8 cellular contexts compared by ENCODE assay signal in genomic region chr1:66364578-66365391, GRCh38.
DNase-seq lines count a peak whose midpoint lies in the region; ATAC-seq and TF ChIP-seq lines count a peak whose summit lies in the region.

No MANE protein-coding gene starts in this region.

- no peak overlapping the region for H3K23ac ChIP-seq in neuronal stem cell (ENCODE audit: low read depth, low read length, poor library complexity)

- no peak overlapping the region for H2BK12ac ChIP-seq in neuronal stem cell (ENCODE audit: low read length)

- H3K4me1 Mint-ChIP-seq in effector memory CD8-positive, alpha-beta T cell (ENCODE audit: low read depth in 2 of 2) = peaks cover 22 to 34% of the 10 kb centered on the region in 2 donors

- peaks cover 9 to 100% of the 10 kb centered on the region in 2 donors for H3K36me3 ChIP-seq in neuronal stem cell (replicated peaks in 1 of 2; ENCODE audit: control insufficient read depth in 2 of 2, insufficient read depth in 2 of 2, low read length in 2 of 2)

- no CpG with 5 or more reads among the region's 2 CpGs for WGBS in neuronal stem cell (ENCODE audit: extremely low coverage in 2 of 2, insufficient read length in 2 of 2, insufficient replicate concordance in 1 of 2), 2 donors

- H2BK5ac ChIP-seq in neuronal stem cell (ENCODE audit: low read length) = no peak overlapping the region

- no peaks in the 10 kb centered on the region for H3K27me3 ChIP-seq in neuronal stem cell (ENCODE audit: control insufficient read depth in 3 of 3, insufficient read depth in 3 of 3, low read depth in 1 of 3, low read length in 3 of 3)

- no peak for TF ChIP-seq CTCF in GM12865 (IDR thresholded peaks at IDR 0.05; ENCODE audit: insufficient read depth, low read depth, low read length, missing control alignments)

- no peaks in the 10 kb centered on the region for H3K79me1 ChIP-seq in neuronal stem cell (ENCODE audit: low read depth, low read length)

- no peak overlapping the region for H3K4me2 ChIP-seq in neuronal stem cell (ENCODE audit: insufficient read depth, low read length, poor library complexity, severe bottlenecking)

- no peak overlapping the region for H4K91ac ChIP-seq in neuronal stem cell (ENCODE audit: low read depth, low read length, poor library complexity)

- H2AK5ac ChIP-seq in neuronal stem cell (ENCODE audit: low read depth, low read length) = no peak overlapping the region

- H4K8ac ChIP-seq in neuronal stem cell (ENCODE audit: low read depth, low read length) = no peak overlapping the region

- H3K4me3 ChIP-seq in GM12865 (ENCODE audit: low read depth, low read length) (no peak overlapping the region), neuronal stem cell (ENCODE audit: low read length in 2 of 2) (no peak overlapping the region)

- H3K14ac ChIP-seq in neuronal stem cell (ENCODE audit: low read length) = no peak overlapping the region

- no peak overlapping the region for H3K4me3 Mint-ChIP-seq in effector memory CD8-positive, alpha-beta T cell

- H3K4me1 ChIP-seq in neuronal stem cell (ENCODE audit: control insufficient read depth in 2 of 2, insufficient read depth in 1 of 2, low read depth in 1 of 2, low read length in 2 of 2) = peaks cover 2 to 5% of the 10 kb centered on the region in 2 donors

- no peak overlapping the region for H2BK15ac ChIP-seq in neuronal stem cell (ENCODE audit: low read length)

- peak; percentile 52 for DNase-seq in GM12865 (ENCODE audit: low read depth)
- DNase-seq in effector memory CD8-positive, alpha-beta T cell = no peak
- no peak for DNase-seq in NCI-H524 treated with DMSO at 0.1 percent for 48 hours (lab: John Stamatoyannopoulos, UW)
- DNase-seq in SKM-1 treated with dmso at 0.1 percent for 144 hours (lab: John Stamatoyannopoulos, UW; ENCODE audit: unreplicated experiment) = no peak
- no peak for DNase-seq in NCI-H774 (lab: John Stamatoyannopoulos, UW)
- no peak for DNase-seq in neuronal stem cell (ENCODE audit: low spot score)

- no peaks in the 10 kb centered on the region for H3K9me3 Mint-ChIP-seq in effector memory CD8-positive, alpha-beta T cell

- H3K27me3 Mint-ChIP-seq in effector memory CD8-positive, alpha-beta T cell = no peaks in the 10 kb centered on the region

- H3K9me3 ChIP-seq in neuronal stem cell (replicated peaks in 1 of 2; ENCODE audit: control insufficient read depth in 2 of 2, insufficient read depth in 1 of 2, low read depth in 1 of 2, low read length in 2 of 2) = no peaks in the 10 kb centered on the region

- ATAC-seq in GM19467 (IDR thresholded peaks at IDR 0.05; ENCODE audit: unreplicated experiment) (peak; percentile 57), HG03196 (IDR thresholded peaks at IDR 0.05; ENCODE audit: unreplicated experiment) (peak; percentile 53)
- ATAC-seq in effector memory CD8-positive, alpha-beta T cell (replicated peaks) = no peak

- H3K36me3 Mint-ChIP-seq in effector memory CD8-positive, alpha-beta T cell (ENCODE audit: insufficient read depth) = peaks cover 92% of the 10 kb centered on the region

- H3K4ac ChIP-seq in neuronal stem cell (ENCODE audit: low read length) = no peak overlapping the region

- H3K18ac ChIP-seq in neuronal stem cell (ENCODE audit: low read length) = no peak overlapping the region

- no peak overlapping the region for H3K27ac ChIP-seq in neuronal stem cell (replicated peaks; ENCODE audit: low read length)

- H2AFZ ChIP-seq in neuronal stem cell (ENCODE audit: low read length) = no peak overlapping the region

- H3K9ac ChIP-seq in neuronal stem cell (ENCODE audit: low read depth, low read length, poor library complexity) = no peak overlapping the region

- H3K27ac Mint-ChIP-seq in effector memory CD8-positive, alpha-beta T cell = peak overlapping the region; percentile 29 to 70

- H2BK120ac ChIP-seq in neuronal stem cell (ENCODE audit: low read depth, low read length) = no peak overlapping the region
